1 cellular context compared by ENCODE assay signal in the genomic region with DNA sequence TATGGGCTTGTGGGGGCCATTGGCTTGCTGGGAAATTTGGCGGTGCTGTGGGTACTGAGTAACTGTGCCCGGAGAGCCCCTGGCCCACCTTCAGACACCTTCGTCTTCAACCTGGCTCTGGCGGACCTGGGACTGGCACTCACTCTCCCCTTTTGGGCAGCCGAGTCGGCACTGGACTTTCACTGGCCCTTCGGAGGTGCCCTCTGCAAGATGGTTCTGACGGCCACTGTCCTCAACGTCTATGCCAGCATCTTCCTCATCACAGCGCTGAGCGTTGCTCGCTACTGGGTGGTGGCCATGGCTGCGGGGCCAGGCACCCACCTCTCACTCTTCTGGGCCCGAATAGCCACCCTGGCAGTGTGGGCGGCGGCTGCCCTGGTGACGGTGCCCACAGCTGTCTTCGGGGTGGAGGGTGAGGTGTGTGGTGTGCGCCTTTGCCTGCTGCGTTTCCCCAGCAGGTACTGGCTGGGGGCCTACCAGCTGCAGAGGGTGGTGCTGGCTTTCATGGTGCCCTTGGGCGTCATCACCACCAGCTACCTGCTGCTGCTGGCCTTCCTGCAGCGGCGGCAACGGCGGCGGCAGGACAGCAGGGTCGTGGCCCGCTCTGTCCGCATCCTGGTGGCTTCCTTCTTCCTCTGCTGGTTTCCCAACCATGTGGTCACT.
TF ChIP-seq lines count a peak whose summit lies in the region.

No MANE protein-coding gene starts in this region.

TF ChIP-seq in HepG2, 621 proteins besides CTCF, POLR2A, EP300 and RAD21 (continued from another document):
- TF ChIP-seq, protein P1, sequence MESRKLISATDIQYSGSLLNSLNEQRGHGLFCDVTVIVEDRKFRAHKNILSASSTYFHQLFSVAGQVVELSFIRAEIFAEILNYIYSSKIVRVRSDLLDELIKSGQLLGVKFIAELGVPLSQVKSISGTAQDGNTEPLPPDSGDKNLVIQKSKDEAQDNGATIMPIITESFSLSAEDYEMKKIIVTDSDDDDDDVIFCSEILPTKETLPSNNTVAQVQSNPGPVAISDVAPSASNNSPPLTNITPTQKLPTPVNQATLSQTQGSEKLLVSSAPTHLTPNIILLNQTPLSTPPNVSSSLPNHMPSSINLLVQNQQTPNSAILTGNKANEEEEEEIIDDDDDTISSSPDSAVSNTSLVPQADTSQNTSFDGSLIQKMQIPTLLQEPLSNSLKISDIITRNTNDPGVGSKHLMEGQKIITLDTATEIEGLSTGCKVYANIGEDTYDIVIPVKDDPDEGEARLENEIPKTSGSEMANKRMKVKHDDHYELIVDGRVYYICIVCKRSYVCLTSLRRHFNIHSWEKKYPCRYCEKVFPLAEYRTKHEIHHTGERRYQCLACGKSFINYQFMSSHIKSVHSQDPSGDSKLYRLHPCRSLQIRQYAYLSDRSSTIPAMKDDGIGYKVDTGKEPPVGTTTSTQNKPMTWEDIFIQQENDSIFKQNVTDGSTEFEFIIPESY (CRISPR knock-in tag; IDR thresholded peaks at IDR 0.05), result peak; percentile 89
- TF ChIP-seq, protein P2, sequence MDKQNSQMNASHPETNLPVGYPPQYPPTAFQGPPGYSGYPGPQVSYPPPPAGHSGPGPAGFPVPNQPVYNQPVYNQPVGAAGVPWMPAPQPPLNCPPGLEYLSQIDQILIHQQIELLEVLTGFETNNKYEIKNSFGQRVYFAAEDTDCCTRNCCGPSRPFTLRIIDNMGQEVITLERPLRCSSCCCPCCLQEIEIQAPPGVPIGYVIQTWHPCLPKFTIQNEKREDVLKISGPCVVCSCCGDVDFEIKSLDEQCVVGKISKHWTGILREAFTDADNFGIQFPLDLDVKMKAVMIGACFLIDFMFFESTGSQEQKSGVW (CRISPR knock-in tag; IDR thresholded peaks at IDR 0.05; ENCODE audit: borderline replicate concordance), result no peak
- TF ChIP-seq ZBTB38 (CRISPR knock-in tag; IDR thresholded peaks at IDR 0.05), result peak; percentile 94
- TF ChIP-seq JDP2 (CRISPR knock-in tag; IDR thresholded peaks at IDR 0.05; ENCODE audit: borderline replicate concordance), result no peak
- peak; percentile 34; the same call in 1 of the 2 replicates for TF ChIP-seq SP2 (CRISPR knock-in tag; IDR thresholded peaks at IDR 0.05)
- TF ChIP-seq ZNF605 (CRISPR knock-in tag; IDR thresholded peaks at IDR 0.05), result 0 out of 2 replicates have a peak, but pooled peaks have one; percentile 3
- peak; percentile 75 for TF ChIP-seq RBFOX2 (IDR thresholded peaks at IDR 0.05; ENCODE audit: low read depth, low read length)
- peak; percentile 9 for TF ChIP-seq PRPF4 (IDR thresholded peaks at IDR 0.05; ENCODE audit: low read depth, low read length, poor library complexity, severe bottlenecking)
- 0 out of 2 replicates have a peak, but pooled peaks have one; percentile 1 for TF ChIP-seq KDM2A (CRISPR knock-in tag; IDR thresholded peaks at IDR 0.05; ENCODE audit: borderline replicate concordance, low read depth)
- TF ChIP-seq AGO2 (optimal IDR thresholded peaks at IDR 0.05; ENCODE audit: low read depth, low read length), result peak; percentile 94
- TF ChIP-seq ZNF558 (CRISPR knock-in tag; IDR thresholded peaks at IDR 0.05; ENCODE audit: borderline replicate concordance), result no peak
